11 cellular contexts compared by ENCODE assay signal in genomic region chr4:172770787-172771186, GRCh38.
"Had no signal": no experiment of that assay in that cellular context is flagged by ENCODE, and none has a peak within 500 bp of the region (broad histone marks: within the 10 kb centered on the region; RNA-seq: fewer than 3 reads in every experiment).

No MANE protein-coding gene starts in this region.

- FAIRE-seq: H1, H54 had no signal

- H3K27ac ChIP-seq: GM23248 had no signal

- H2AFZ ChIP-seq: GM23248, GM23338 had no signal

- H3K9me3 ChIP-seq: HAP-1 had no signal

- H3K9ac ChIP-seq: GM23248 had no signal

- H3K4me3 ChIP-seq: GM23248, GM23338, HAP-1 had no signal

- H3K4me2 ChIP-seq: GM23338 had no signal

- H3K36me3 ChIP-seq: HAP-1 had no signal

- DNase-seq: GM23248, GOT3, H7, H9, HCEC 1CT, HFFc6 had no signal

- ATAC-seq: GM23338, HCT116 had no signal
